In the genomic region with DNA sequence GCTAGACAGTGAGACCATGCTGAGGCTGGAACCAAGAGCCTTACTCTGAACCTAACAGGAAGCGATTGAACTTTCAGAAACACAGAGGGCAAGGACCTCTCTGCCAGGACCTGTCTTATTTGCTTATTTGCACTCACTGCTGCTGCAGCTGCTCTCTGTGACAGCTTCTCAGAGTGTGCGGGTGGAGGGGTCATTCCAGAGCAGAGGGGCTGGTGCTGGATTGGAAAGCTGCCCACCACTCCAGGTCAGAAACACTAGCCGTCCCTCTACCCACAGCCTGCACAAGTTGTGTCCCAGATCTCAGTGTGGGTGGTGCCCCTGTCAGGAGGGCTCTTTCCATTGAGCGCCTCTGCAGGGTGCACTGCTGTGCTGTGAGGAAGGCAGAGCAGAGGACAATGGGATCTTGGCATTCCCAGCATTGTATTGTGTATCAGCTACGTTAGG, we compare ENCODE assay signal across 2 cellular contexts.
TF ChIP-seq lines count a peak whose summit lies in the region.

No MANE protein-coding gene starts in this region.

TF ChIP-seq in GM23338, 12 proteins besides CTCF, POLR2A, EP300 and RAD21:
- TF ChIP-seq, protein P1, sequence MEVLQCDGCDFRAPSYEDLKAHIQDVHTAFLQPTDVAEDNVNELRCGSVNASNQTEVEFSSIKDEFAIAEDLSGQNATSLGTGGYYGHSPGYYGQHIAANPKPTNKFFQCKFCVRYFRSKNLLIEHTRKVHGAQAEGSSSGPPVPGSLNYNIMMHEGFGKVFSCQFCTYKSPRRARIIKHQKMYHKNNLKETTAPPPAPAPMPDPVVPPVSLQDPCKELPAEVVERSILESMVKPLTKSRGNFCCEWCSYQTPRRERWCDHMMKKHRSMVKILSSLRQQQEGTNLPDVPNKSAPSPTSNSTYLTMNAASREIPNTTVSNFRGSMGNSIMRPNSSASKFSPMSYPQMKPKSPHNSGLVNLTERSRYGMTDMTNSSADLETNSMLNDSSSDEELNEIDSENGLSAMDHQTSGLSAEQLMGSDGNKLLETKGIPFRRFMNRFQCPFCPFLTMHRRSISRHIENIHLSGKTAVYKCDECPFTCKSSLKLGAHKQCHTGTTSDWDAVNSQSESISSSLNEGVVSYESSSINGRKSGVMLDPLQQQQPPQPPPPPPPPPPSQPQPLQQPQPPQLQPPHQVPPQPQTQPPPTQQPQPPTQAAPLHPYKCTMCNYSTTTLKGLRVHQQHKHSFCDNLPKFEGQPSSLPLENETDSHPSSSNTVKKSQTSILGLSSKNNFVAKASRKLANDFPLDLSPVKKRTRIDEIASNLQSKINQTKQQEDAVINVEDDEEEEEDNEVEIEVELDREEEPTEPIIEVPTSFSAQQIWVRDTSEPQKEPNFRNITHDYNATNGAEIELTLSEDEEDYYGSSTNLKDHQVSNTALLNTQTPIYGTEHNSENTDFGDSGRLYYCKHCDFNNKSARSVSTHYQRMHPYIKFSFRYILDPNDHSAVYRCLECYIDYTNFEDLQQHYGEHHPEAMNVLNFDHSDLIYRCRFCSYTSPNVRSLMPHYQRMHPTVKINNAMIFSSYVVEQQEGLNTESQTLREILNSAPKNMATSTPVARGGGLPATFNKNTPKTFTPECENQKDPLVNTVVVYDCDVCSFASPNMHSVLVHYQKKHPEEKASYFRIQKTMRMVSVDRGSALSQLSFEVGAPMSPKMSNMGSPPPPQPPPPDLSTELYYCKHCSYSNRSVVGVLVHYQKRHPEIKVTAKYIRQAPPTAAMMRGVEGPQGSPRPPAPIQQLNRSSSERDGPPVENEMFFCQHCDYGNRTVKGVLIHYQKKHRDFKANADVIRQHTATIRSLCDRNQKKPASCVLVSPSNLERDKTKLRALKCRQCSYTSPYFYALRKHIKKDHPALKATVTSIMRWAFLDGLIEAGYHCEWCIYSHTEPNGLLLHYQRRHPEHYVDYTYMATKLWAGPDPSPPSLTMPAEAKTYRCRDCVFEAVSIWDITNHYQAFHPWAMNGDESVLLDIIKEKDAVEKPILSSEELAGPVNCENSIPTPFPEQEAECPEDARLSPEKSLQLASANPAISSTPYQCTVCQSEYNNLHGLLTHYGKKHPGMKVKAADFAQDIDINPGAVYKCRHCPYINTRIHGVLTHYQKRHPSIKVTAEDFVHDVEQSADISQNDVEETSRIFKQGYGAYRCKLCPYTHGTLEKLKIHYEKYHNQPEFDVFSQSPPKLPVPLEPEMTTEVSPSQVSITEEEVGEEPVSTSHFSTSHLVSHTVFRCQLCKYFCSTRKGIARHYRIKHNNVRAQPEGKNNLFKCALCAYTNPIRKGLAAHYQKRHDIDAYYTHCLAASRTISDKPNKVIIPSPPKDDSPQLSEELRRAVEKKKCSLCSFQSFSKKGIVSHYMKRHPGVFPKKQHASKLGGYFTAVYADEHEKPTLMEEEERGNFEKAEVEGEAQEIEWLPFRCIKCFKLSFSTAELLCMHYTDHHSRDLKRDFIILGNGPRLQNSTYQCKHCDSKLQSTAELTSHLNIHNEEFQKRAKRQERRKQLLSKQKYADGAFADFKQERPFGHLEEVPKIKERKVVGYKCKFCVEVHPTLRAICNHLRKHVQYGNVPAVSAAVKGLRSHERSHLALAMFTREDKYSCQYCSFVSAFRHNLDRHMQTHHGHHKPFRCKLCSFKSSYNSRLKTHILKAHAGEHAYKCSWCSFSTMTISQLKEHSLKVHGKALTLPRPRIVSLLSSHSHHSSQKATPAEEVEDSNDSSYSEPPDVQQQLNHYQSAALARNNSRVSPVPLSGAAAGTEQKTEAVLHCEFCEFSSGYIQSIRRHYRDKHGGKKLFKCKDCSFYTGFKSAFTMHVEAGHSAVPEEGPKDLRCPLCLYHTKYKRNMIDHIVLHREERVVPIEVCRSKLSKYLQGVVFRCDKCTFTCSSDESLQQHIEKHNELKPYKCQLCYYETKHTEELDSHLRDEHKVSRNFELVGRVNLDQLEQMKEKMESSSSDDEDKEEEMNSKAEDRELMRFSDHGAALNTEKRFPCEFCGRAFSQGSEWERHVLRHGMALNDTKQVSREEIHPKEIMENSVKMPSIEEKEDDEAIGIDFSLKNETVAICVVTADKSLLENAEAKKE (CRISPR knock-in tag; IDR thresholded peaks at IDR 0.05) = peak; percentile 19; the same call in 1 of the 2 replicates
- no peak for TF ChIP-seq ZNF114 (CRISPR knock-in tag; IDR thresholded peaks at IDR 0.05)
- no peak for TF ChIP-seq ZNF331 (CRISPR knock-in tag; IDR thresholded peaks at IDR 0.05; ENCODE audit: low read depth)
- no peak for TF ChIP-seq CREB1 (CRISPR knock-in tag; IDR thresholded peaks at IDR 0.05; ENCODE audit: low read depth)
- no peak for TF ChIP-seq POLR2AphosphoS5 (IDR thresholded peaks at IDR 0.05; ENCODE audit: low read depth)
- TF ChIP-seq EZH2 (IDR thresholded peaks at IDR 0.05; ENCODE audit: low read depth, unreplicated experiment) = no peak
- no peak for TF ChIP-seq JUNB (IDR thresholded peaks at IDR 0.05; ENCODE audit: unreplicated experiment)

TF ChIP-seq in HepG2, 621 proteins besides CTCF, POLR2A, EP300 and RAD21 (continued from another document and continues in another):
- TF ChIP-seq, protein P2, sequence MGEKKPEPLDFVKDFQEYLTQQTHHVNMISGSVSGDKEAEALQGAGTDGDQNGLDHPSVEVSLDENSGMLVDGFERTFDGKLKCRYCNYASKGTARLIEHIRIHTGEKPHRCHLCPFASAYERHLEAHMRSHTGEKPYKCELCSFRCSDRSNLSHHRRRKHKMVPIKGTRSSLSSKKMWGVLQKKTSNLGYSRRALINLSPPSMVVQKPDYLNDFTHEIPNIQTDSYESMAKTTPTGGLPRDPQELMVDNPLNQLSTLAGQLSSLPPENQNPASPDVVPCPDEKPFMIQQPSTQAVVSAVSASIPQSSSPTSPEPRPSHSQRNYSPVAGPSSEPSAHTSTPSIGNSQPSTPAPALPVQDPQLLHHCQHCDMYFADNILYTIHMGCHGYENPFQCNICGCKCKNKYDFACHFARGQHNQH (CRISPR knock-in tag; IDR thresholded peaks at IDR 0.05) = 0 out of 2 replicates have a peak, but pooled peaks have one; percentile 64
- peak; percentile 57; the same call in 1 of the 2 replicates for TF ChIP-seq SIN3A (IDR thresholded peaks at IDR 0.05; ENCODE audit: borderline replicate concordance, low read depth, low read length)
- no peak for TF ChIP-seq TOE1 (CRISPR knock-in tag; IDR thresholded peaks at IDR 0.05)
- 0 out of 2 replicates have a peak, but pooled peaks have one; percentile 15 for TF ChIP-seq HNF4G (IDR thresholded peaks at IDR 0.05; ENCODE audit: borderline replicate concordance, low read depth, low read length)
- no peak for TF ChIP-seq HNF4G (CRISPR knock-in tag; IDR thresholded peaks at IDR 0.05; ENCODE audit: borderline replicate concordance, low read depth)
- no peak for TF ChIP-seq SOX6 (IDR thresholded peaks at IDR 0.05)
- peak; percentile 63 for TF ChIP-seq SOX6 (CRISPR knock-in tag; IDR thresholded peaks at IDR 0.05)
- TF ChIP-seq, protein P3, sequence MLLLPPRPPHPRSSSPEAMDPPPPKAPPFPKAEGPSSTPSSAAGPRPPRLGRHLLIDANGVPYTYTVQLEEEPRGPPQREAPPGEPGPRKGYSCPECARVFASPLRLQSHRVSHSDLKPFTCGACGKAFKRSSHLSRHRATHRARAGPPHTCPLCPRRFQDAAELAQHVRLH (CRISPR knock-in tag; IDR thresholded peaks at IDR 0.05; ENCODE audit: borderline replicate concordance, low read depth) = 0 out of 2 replicates have a peak, but pooled peaks have one; percentile 27
- TF ChIP-seq, protein P4, sequence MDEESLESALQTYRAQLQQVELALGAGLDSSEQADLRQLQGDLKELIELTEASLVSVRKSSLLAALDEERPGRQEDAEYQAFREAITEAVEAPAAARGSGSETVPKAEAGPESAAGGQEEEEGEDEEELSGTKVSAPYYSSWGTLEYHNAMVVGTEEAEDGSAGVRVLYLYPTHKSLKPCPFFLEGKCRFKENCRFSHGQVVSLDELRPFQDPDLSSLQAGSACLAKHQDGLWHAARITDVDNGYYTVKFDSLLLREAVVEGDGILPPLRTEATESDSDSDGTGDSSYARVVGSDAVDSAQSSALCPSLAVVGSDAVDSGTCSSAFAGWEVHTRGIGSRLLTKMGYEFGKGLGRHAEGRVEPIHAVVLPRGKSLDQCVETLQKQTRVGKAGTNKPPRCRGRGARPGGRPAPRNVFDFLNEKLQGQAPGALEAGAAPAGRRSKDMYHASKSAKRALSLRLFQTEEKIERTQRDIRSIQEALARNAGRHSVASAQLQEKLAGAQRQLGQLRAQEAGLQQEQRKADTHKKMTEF (CRISPR knock-in tag; IDR thresholded peaks at IDR 0.05) = 0 out of 2 replicates have a peak, but pooled peaks have one; percentile 25
- TF ChIP-seq, protein P5, sequence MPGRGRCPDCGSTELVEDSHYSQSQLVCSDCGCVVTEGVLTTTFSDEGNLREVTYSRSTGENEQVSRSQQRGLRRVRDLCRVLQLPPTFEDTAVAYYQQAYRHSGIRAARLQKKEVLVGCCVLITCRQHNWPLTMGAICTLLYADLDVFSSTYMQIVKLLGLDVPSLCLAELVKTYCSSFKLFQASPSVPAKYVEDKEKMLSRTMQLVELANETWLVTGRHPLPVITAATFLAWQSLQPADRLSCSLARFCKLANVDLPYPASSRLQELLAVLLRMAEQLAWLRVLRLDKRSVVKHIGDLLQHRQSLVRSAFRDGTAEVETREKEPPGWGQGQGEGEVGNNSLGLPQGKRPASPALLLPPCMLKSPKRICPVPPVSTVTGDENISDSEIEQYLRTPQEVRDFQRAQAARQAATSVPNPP (CRISPR knock-in tag; IDR thresholded peaks at IDR 0.05) = no peak
- TF ChIP-seq SAFB2 (CRISPR knock-in tag; IDR thresholded peaks at IDR 0.05; ENCODE audit: borderline replicate concordance, low read depth) = no peak
- peak; percentile 67; the same call in 1 of the 2 replicates for TF ChIP-seq KMT2A (CRISPR knock-in tag; IDR thresholded peaks at IDR 0.05)
- TF ChIP-seq, protein P6, sequence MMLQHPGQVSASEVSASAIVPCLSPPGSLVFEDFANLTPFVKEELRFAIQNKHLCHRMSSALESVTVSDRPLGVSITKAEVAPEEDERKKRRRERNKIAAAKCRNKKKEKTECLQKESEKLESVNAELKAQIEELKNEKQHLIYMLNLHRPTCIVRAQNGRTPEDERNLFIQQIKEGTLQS (CRISPR knock-in tag; IDR thresholded peaks at IDR 0.05) = no peak
- 0 out of 2 replicates have a peak, but pooled peaks have one; percentile 24 for TF ChIP-seq ZZZ3 (CRISPR knock-in tag; IDR thresholded peaks at IDR 0.05; ENCODE audit: borderline replicate concordance)
- TF ChIP-seq ETV5 (CRISPR knock-in tag; IDR thresholded peaks at IDR 0.05; ENCODE audit: borderline replicate concordance) = peak; percentile 74; the same call in 1 of the 2 replicates
- TF ChIP-seq, protein P7, sequence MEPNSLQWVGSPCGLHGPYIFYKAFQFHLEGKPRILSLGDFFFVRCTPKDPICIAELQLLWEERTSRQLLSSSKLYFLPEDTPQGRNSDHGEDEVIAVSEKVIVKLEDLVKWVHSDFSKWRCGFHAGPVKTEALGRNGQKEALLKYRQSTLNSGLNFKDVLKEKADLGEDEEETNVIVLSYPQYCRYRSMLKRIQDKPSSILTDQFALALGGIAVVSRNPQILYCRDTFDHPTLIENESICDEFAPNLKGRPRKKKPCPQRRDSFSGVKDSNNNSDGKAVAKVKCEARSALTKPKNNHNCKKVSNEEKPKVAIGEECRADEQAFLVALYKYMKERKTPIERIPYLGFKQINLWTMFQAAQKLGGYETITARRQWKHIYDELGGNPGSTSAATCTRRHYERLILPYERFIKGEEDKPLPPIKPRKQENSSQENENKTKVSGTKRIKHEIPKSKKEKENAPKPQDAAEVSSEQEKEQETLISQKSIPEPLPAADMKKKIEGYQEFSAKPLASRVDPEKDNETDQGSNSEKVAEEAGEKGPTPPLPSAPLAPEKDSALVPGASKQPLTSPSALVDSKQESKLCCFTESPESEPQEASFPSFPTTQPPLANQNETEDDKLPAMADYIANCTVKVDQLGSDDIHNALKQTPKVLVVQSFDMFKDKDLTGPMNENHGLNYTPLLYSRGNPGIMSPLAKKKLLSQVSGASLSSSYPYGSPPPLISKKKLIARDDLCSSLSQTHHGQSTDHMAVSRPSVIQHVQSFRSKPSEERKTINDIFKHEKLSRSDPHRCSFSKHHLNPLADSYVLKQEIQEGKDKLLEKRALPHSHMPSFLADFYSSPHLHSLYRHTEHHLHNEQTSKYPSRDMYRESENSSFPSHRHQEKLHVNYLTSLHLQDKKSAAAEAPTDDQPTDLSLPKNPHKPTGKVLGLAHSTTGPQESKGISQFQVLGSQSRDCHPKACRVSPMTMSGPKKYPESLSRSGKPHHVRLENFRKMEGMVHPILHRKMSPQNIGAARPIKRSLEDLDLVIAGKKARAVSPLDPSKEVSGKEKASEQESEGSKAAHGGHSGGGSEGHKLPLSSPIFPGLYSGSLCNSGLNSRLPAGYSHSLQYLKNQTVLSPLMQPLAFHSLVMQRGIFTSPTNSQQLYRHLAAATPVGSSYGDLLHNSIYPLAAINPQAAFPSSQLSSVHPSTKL (CRISPR knock-in tag; IDR thresholded peaks at IDR 0.05) = peak; percentile 65
- peak; percentile 53; the same call in 1 of the 2 replicates for TF ChIP-seq ZNF556 (CRISPR knock-in tag; IDR thresholded peaks at IDR 0.05; ENCODE audit: borderline replicate concordance)
- no peak for TF ChIP-seq NCOA1 (CRISPR knock-in tag; IDR thresholded peaks at IDR 0.05)
- 0 out of 2 replicates have a peak, but pooled peaks have one; percentile 39 for TF ChIP-seq HOXA3 (CRISPR knock-in tag; IDR thresholded peaks at IDR 0.05)
- TF ChIP-seq ZBTB7A (CRISPR knock-in tag; IDR thresholded peaks at IDR 0.05) = no peak
- peak; percentile 55; the same call in 1 of the 2 replicates for TF ChIP-seq FOXA3 (CRISPR knock-in tag; IDR thresholded peaks at IDR 0.05)
- TF ChIP-seq ZBTB7B (CRISPR knock-in tag; IDR thresholded peaks at IDR 0.05) = 0 out of 2 replicates have a peak, but pooled peaks have one; percentile 55
- TF ChIP-seq NFE2L2 (IDR thresholded peaks at IDR 0.05; ENCODE audit: low read length) = no peak
- peak; percentile 55; the same call in 1 of the 2 replicates for TF ChIP-seq ZNF12 (CRISPR knock-in tag; IDR thresholded peaks at IDR 0.05)
- TF ChIP-seq SP4 (CRISPR knock-in tag; IDR thresholded peaks at IDR 0.05) = no peak
- TF ChIP-seq, protein P8, sequence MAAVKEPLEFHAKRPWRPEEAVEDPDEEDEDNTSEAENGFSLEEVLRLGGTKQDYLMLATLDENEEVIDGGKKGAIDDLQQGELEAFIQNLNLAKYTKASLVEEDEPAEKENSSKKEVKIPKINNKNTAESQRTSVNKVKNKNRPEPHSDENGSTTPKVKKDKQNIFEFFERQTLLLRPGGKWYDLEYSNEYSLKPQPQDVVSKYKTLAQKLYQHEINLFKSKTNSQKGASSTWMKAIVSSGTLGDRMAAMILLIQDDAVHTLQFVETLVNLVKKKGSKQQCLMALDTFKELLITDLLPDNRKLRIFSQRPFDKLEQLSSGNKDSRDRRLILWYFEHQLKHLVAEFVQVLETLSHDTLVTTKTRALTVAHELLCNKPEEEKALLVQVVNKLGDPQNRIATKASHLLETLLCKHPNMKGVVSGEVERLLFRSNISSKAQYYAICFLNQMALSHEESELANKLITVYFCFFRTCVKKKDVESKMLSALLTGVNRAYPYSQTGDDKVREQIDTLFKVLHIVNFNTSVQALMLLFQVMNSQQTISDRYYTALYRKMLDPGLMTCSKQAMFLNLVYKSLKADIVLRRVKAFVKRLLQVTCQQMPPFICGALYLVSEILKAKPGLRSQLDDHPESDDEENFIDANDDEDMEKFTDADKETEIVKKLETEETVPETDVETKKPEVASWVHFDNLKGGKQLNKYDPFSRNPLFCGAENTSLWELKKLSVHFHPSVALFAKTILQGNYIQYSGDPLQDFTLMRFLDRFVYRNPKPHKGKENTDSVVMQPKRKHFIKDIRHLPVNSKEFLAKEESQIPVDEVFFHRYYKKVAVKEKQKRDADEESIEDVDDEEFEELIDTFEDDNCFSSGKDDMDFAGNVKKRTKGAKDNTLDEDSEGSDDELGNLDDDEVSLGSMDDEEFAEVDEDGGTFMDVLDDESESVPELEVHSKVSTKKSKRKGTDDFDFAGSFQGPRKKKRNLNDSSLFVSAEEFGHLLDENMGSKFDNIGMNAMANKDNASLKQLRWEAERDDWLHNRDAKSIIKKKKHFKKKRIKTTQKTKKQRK (IDR thresholded peaks at IDR 0.05; ENCODE audit: low read length) = no peak
